Comparison of ENCODE assay signal across 12 cellular contexts in genomic region chr15:44912974-44913448, GRCh38. TPM values are rescaled to one million over a fixed set of nuclear protein-coding genes. Genes with fewer than 3 reads are reported as not detected.
DNase-seq lines count a peak whose midpoint lies in the region; ATAC-seq and TF ChIP-seq lines count a peak whose summit lies in the region.
"Not testable (repeated sequence)": the region's sequence is repeated elsewhere in the genome, so short reads cannot be mapped to it uniquely, and the experiment has no call there.
"Had no signal": no experiment of that assay in that cellular context is flagged by ENCODE, and none has a peak within 500 bp of the region (broad histone marks: within the 10 kb centered on the region; RNA-seq: fewer than 3 reads in every experiment).

No MANE protein-coding gene starts in this region.

- not testable (repeated sequence) for H3K9ac ChIP-seq in smooth muscle cell (ENCODE audit: low read depth)

- H3K4me3 Mint-ChIP-seq in WTC11, nephron progenitor cell: not testable (repeated sequence)

- not testable (repeated sequence) for TF ChIP-seq CTCF in WTC11 (IDR thresholded peaks at IDR 0.05); choroid plexus epithelial cell (conservative IDR thresholded peaks at IDR 0.05; ENCODE audit: low read depth, low read length); fibroblast of villous mesenchyme (IDR thresholded peaks at IDR 0.05; ENCODE audit: insufficient read depth, low read depth, low read length); right lobe of liver (IDR thresholded peaks at IDR 0.05); nephron progenitor cell (IDR thresholded peaks at IDR 0.05); smooth muscle cell (IDR thresholded peaks at IDR 0.05; ENCODE audit: borderline replicate concordance, insufficient read depth, poor library complexity, severe bottlenecking)

- peak overlapping the region; percentile 72 for H3K4me2 ChIP-seq in smooth muscle cell

- H3K9me3 Mint-ChIP-seq in WTC11 (peaks cover 16% of the 10 kb centered on the region), nephron progenitor cell (peaks cover 14% of the 10 kb centered on the region)

- H3K79me2 ChIP-seq in smooth muscle cell (ENCODE audit: low read depth): not testable (repeated sequence)

- H3K36me3 ChIP-seq in right lobe of liver; smooth muscle cell (ENCODE audit: low read depth): not testable (repeated sequence)

- H3K27me3 ChIP-seq in right lobe of liver; smooth muscle cell (ENCODE audit: low read depth): not testable (repeated sequence)

- H3K27me3 Mint-ChIP-seq in WTC11 (ENCODE audit: low read depth); nephron progenitor cell (ENCODE audit: low read depth, poor library complexity): not testable (repeated sequence)

- H3K36me3 Mint-ChIP-seq in WTC11; nephron progenitor cell (ENCODE audit: low read depth): not testable (repeated sequence)

- not testable (repeated sequence) for H3K27ac Mint-ChIP-seq in WTC11
- peak overlapping the region; percentile 75 for H3K27ac Mint-ChIP-seq in nephron progenitor cell

- H3F3A ChIP-seq in smooth muscle cell (ENCODE audit: low read depth): peaks cover 15% of the 10 kb centered on the region

- WGBS in right lobe of liver (ENCODE audit: insufficient coverage, low coverage, low lambda C conversion rate, missing lambda C conversion rate): 7% methylated on average over 3 of the region's 3 CpGs
- 2% methylated on average over 3 of the region's 3 CpGs for WGBS in smooth muscle cell (ENCODE audit: low lambda C conversion rate)

- H3K9me3 ChIP-seq in right lobe of liver; smooth muscle cell (replicated peaks; ENCODE audit: low read depth): not testable (repeated sequence)

- peak; percentile 61 for DNase-seq in ELF-1 (ENCODE audit: low read depth, low spot score)
- DNase-seq in NCI-H146 (lab: John Stamatoyannopoulos, UW): peak; percentile 47
- not testable (repeated sequence) for DNase-seq in WTC11 (ENCODE audit: low spot score); right lobe of liver; nephron progenitor cell; smooth muscle cell (lab: John Stamatoyannopoulos, UW; ENCODE audit: unreplicated experiment)
- peak; percentile 0 for DNase-seq in choroid plexus epithelial cell (ENCODE audit: low read depth)
- peak; percentile 6 for DNase-seq in fibroblast of villous mesenchyme (ENCODE audit: low read depth)

- not testable (repeated sequence) for H3K4me1 Mint-ChIP-seq in WTC11, nephron progenitor cell

- intact Hi-C loops in right lobe of liver (cut with DNase I): not testable (repeated sequence)

- CTCF ChIA-PET in WTC11 (lab: Charles Lee): interaction anchor here (0.9 kb wide), 1 partner anchor 329 kb away, joined by 3 read pairs; no protein-coding TSS in a partner anchor

- H4K20me1 ChIP-seq in smooth muscle cell (ENCODE audit: low read depth): not testable (repeated sequence)

- not testable (repeated sequence) for H3K4me3 ChIP-seq in choroid plexus epithelial cell (ENCODE audit: low read depth, low read length); fibroblast of villous mesenchyme (ENCODE audit: low read depth, low read length); right lobe of liver; smooth muscle cell

- peak overlapping the region; percentile 66 for H2AFZ ChIP-seq in smooth muscle cell (ENCODE audit: low read depth)

- ATAC-seq in WTC11: not testable (repeated sequence)
- ATAC-seq in right lobe of liver: peak; percentile 38 to 84 (median 74)

- H3K27ac ChIP-seq in right lobe of liver: not testable (repeated sequence)
- H3K27ac ChIP-seq in smooth muscle cell (ENCODE audit: low read depth): peak overlapping the region; percentile 49

- not testable (repeated sequence) for TF ChIP-seq POLR2A in right lobe of liver (IDR thresholded peaks at IDR 0.05)

- POLR2A ChIA-PET in WTC11 (lab: Charles Lee): not testable (repeated sequence)

- H3K4me1 ChIP-seq in right lobe of liver; smooth muscle cell (ENCODE audit: low read depth): not testable (repeated sequence)

TF ChIP-seq in WTC11, 78 proteins besides CTCF, POLR2A, EP300 and RAD21:
- TF ChIP-seq GABPB1 (CRISPR knock-in tag; IDR thresholded peaks at IDR 0.05): peak; percentile 72
TF ChIP-seq in WTC11: peak in this region for 1; not testable (repeated sequence) for 77.

RNA-seq across cellular contexts. Expression of gene TERB2, which starts 43.5 kb away (rescaled TPM):
- total RNA-seq in WTC11 (2021): not detected in 3 replicates
- total RNA-seq in fibroblast of villous mesenchyme: not detected in 2 replicates
- total RNA-seq in right lobe of liver: under 1 TPM in 1 of 6 experiments, not detected in 5; 0.32 TPM
- total RNA-seq in smooth muscle cell: not detected in 2 replicates
- not detected in 2 replicates for polyA plus RNA-seq in smooth muscle cell
- total RNA-seq: CD4-positive, alpha-beta memory T cell; GM12878; GM23338; Peyer's patch had no signal
- polyA plus RNA-seq: CD4-positive, alpha-beta memory T cell; GM12878; GM23338 had no signal
